Comparison of ENCODE assay signal across 8 cellular contexts in the genomic region with DNA sequence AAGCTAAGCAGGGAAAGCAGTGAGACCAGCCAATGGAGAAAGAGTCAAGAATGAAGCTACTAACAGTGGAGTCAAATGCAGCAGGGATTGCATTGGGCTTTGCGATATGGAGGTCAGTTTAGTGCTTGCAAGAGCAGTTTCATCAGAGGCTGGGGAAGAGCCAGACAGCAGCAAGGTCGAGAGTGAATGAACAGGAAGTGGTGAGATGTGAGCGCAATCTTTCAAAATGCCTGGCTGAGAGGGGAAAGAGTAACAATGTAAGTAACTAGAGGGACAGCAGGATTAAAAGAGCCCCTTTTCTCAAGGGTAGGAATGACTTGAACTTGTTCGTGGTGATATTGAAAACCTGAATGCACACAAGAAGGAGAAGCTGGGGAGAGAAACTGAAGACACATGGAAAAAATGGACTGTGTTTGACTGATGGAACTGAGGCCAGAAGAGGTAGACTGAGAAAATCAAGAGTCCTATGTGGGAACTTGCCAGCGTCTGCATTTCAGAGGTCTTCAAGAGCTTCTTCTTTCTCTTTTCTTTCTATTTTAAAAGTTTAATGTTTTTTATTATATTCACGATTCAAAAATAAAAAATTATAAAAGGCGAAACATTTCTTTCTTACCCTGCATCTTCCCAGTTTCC.
A peak's percentile ranks its signal among the peaks of the same experiment; 100 is the strongest.
DNase-seq lines count a peak whose midpoint lies in the region; ATAC-seq lines count a peak whose summit lies in the region.

No MANE protein-coding gene starts in this region.

- DNase-seq in activated CD8-positive, alpha-beta memory T cell treated with anti-CD3 and anti-CD28 coated beads for 24 hours, result peak; percentile 65
- no peak for DNase-seq in activated CD8-positive, alpha-beta memory T cell treated with anti-CD3 and anti-CD28 coated beads, Interleukin-2, amount 50 U/mL, for 48 hours
- peak; percentile 90 to 97 for DNase-seq in NOMO-1 (lab: John Stamatoyannopoulos, UW; ENCODE audit: unreplicated experiment in 2 of 2)
- DNase-seq in astrocyte of the hippocampus (ENCODE audit: low read depth, low spot score), result peak; percentile 22
- peak; percentile 24 for DNase-seq in stimulated activated CD4-positive, alpha-beta T cell treated with anti-CD3 and anti-CD28 coated beads, Interleukin-4, amount 100 ng/mL, for 24 hours
- no peak for DNase-seq in midbrain (lab: John Stamatoyannopoulos, UW)
- DNase-seq in HAP-1 (ENCODE audit: low spot score in 2 of 2), result no peak

- no peaks in the 10 kb centered on the region for H3K36me3 ChIP-seq in HAP-1 (replicated peaks)

- H3K27me3 ChIP-seq in HAP-1 (ENCODE audit: low read depth), result no peaks in the 10 kb centered on the region

- no peaks in the 10 kb centered on the region for H3K4me1 ChIP-seq in HAP-1

- peak; percentile 92 for ATAC-seq in HG02623 (IDR thresholded peaks at IDR 0.05; ENCODE audit: unreplicated experiment)

- H3K9me3 ChIP-seq in HAP-1, result no peaks in the 10 kb centered on the region; the same call in 1 of the 2 replicates

- in situ Hi-C loops in HAP-1 (cut with MboI; ENCODE audit: low sequenced_read_pairs), result no loop called here

- H3K4me3 ChIP-seq in HAP-1, result no peak overlapping the region

Comparison
In these comparisons a context has a peak if more than half of its experiments do, and no peak if none do; other contexts are left out.
1. DNase-seq: peak in activated CD8-positive, alpha-beta memory T cell treated with anti-CD3 and anti-CD28 coated beads for 24 hours (single experiment), NOMO-1 (2 of 2), astrocyte of the hippocampus (single experiment) and stimulated activated CD4-positive, alpha-beta T cell treated with anti-CD3 and anti-CD28 coated beads, Interleukin-4, amount 100 ng/mL, for 24 hours (single experiment); none in activated CD8-positive, alpha-beta memory T cell treated with anti-CD3 and anti-CD28 coated beads, Interleukin-2, amount 50 U/mL, for 48 hours (single experiment), midbrain (single experiment) and HAP-1 (0 of 2).